7 cellular contexts compared by ENCODE assay signal in genomic region chr21:43864806-43865470, GRCh38. TPM values are rescaled to one million over a fixed set of nuclear protein-coding genes. Genes with fewer than 3 reads are reported as not detected.
DNase-seq lines count a peak whose midpoint lies in the region; ATAC-seq and FAIRE-seq lines count a peak whose summit lies in the region.

AGPAT3 (plus strand) TSS chr21:43865223; CDS start chr21:43959682, 94,459 bp downstream.

- no peak within 1 kb of the TSS for H3K27ac ChIP-seq in neuronal stem cell (replicated peaks; ENCODE audit: low read length)

- H4K91ac ChIP-seq in neuronal stem cell (ENCODE audit: low read depth, low read length, poor library complexity): no peak within 1 kb of the TSS

- no peak within 1 kb of the TSS for H4K8ac ChIP-seq in neuronal stem cell (ENCODE audit: low read depth, low read length)

- peak; percentile 16 for DNase-seq in M059J (ENCODE audit: low read depth)
- DNase-seq in activated T-helper 1 cell treated with Interleukin-2 at 50 U/mL for 16 hours (ENCODE audit: low read depth): peak; percentile 28
- DNase-seq in frontal cortex (ENCODE audit: low spot score in 2 of 2): peak; percentile 81 to 82
- DNase-seq in neuronal stem cell (ENCODE audit: low spot score): no peak

- peak within 1 kb of the TSS; percentile 61 to 77 for H3K4me3 ChIP-seq in neuronal stem cell (ENCODE audit: low read length in 2 of 2)

- H3K9me3 ChIP-seq in neuronal stem cell (replicated peaks in 1 of 2; ENCODE audit: control insufficient read depth in 2 of 2, insufficient read depth in 1 of 2, low read depth in 1 of 2, low read length in 2 of 2): no peaks in the 10 kb centered on the region

- peak within 1 kb of the TSS; percentile 29 for H2BK5ac ChIP-seq in neuronal stem cell (ENCODE audit: low read length)

- no CpG with 5 or more reads among the region's 109 CpGs for WGBS in neuronal stem cell (ENCODE audit: extremely low coverage in 2 of 2, insufficient read length in 2 of 2, insufficient replicate concordance in 1 of 2), 2 donors

- no peak within 1 kb of the TSS for H3K4ac ChIP-seq in neuronal stem cell (ENCODE audit: low read length)

- H3K27me3 ChIP-seq in neuronal stem cell (ENCODE audit: control insufficient read depth in 3 of 3, insufficient read depth in 3 of 3, low read depth in 1 of 3, low read length in 3 of 3): peaks cover 0 to 34% (median 0%) of the 10 kb centered on the region in 3 experiments

- no peak within 1 kb of the TSS for H2AK5ac ChIP-seq in neuronal stem cell (ENCODE audit: low read depth, low read length)

- peak within 1 kb of the TSS; percentile 82 for H3K4me2 ChIP-seq in neuronal stem cell (ENCODE audit: insufficient read depth, low read length, poor library complexity, severe bottlenecking)

- ATAC-seq in GM18498 (IDR thresholded peaks at IDR 0.05; ENCODE audit: unreplicated experiment): peak; percentile 31
- no peak for ATAC-seq in GM21447 (IDR thresholded peaks at IDR 0.05; ENCODE audit: unreplicated experiment)
- no peak for ATAC-seq in HG03354 (IDR thresholded peaks at IDR 0.05; ENCODE audit: poor library complexity, severe bottlenecking, unreplicated experiment)

- peak within 1 kb of the TSS; percentile 55 for H3K9ac ChIP-seq in neuronal stem cell (ENCODE audit: low read depth, low read length, poor library complexity)

- H2BK12ac ChIP-seq in neuronal stem cell (ENCODE audit: low read length): no peak within 1 kb of the TSS

- H3K18ac ChIP-seq in neuronal stem cell (ENCODE audit: low read length): peak within 1 kb of the TSS; percentile 88

- no peak within 1 kb of the TSS for H3K23ac ChIP-seq in neuronal stem cell (ENCODE audit: low read depth, low read length, poor library complexity)

- no peaks in the 10 kb centered on the region for H3K79me1 ChIP-seq in neuronal stem cell (ENCODE audit: low read depth, low read length)

- no peak within 1 kb of the TSS for H2BK120ac ChIP-seq in neuronal stem cell (ENCODE audit: low read depth, low read length)

- H2AFZ ChIP-seq in neuronal stem cell (ENCODE audit: low read length): peak within 1 kb of the TSS; percentile 95

- H3K14ac ChIP-seq in neuronal stem cell (ENCODE audit: low read length): peak within 1 kb of the TSS; percentile 50

- no peak for FAIRE-seq in frontal cortex (lab: Jason Lieb, UNC)

- H3K4me1 ChIP-seq in neuronal stem cell (ENCODE audit: control insufficient read depth in 2 of 2, insufficient read depth in 1 of 2, low read depth in 1 of 2, low read length in 2 of 2): peaks cover 1 to 9% of the 10 kb centered on the region in 2 donors

- peak within 1 kb of the TSS; percentile 59 for H2BK15ac ChIP-seq in neuronal stem cell (ENCODE audit: low read length)

- peaks cover 0 to 30% of the 10 kb centered on the region in 2 donors for H3K36me3 ChIP-seq in neuronal stem cell (replicated peaks in 1 of 2; ENCODE audit: control insufficient read depth in 2 of 2, insufficient read depth in 2 of 2, low read length in 2 of 2)

RNA-seq across cellular contexts. Expression of gene AGPAT3, which starts in this region (rescaled TPM):
- 27.8 and 59.8 TPM in 2 replicates for total RNA-seq in M059J (2014; rRNA removed; shearing (Covaris generic))
- total RNA-seq in frontal cortex: 26.1 TPM
- polyA plus RNA-seq in neuronal stem cell (2013, experiment 1 of 2): 7.7 TPM
- polyA plus RNA-seq in neuronal stem cell (2013, experiment 2 of 2): 7.4 TPM
